Comparison of ENCODE assay signal across 17 cellular contexts in genomic region chr9:20269620-20270019, GRCh38.
DNase-seq lines count a peak whose midpoint lies in the region; TF ChIP-seq lines count a peak whose summit lies in the region.
"Had no signal": no experiment of that assay in that cellular context is flagged by ENCODE, and none has a peak within 500 bp of the region (broad histone marks: within the 10 kb centered on the region; RNA-seq: fewer than 3 reads in every experiment).

No MANE protein-coding gene starts in this region.

- in situ Hi-C loops in KBM-7 (cut with MboI; ENCODE audit: low pct_unique_long_range_greater_than_20kb, low sequenced_read_pairs), result no loop called here

- H3K27ac Mint-ChIP-seq in osteocyte (ENCODE audit: unreplicated experiment), result no peak overlapping the region
- H3K27ac Mint-ChIP-seq: CD8-positive, alpha-beta T cell; HFFc6 had no signal

- H3K27me3 Mint-ChIP-seq in osteocyte (ENCODE audit: unreplicated experiment), result peaks cover 3% of the 10 kb centered on the region

- H3K9me3 Mint-ChIP-seq in osteocyte (ENCODE audit: unreplicated experiment), result peaks cover 4% of the 10 kb centered on the region

- no peak for TF ChIP-seq CTCF in RWPE1 (conservative IDR thresholded peaks at IDR 0.05; ENCODE audit: low read depth)
- no peak for TF ChIP-seq CTCF in osteocyte (IDR thresholded peaks at IDR 0.05)

- no peaks in the 10 kb centered on the region for H3K36me3 Mint-ChIP-seq in osteocyte (ENCODE audit: unreplicated experiment)
- H3K36me3 Mint-ChIP-seq: CD8-positive, alpha-beta T cell had no signal

- H3K4me1 Mint-ChIP-seq in osteocyte (ENCODE audit: unreplicated experiment), result no peaks in the 10 kb centered on the region

- DNase-seq in NCI-H2171 treated with DMSO at 0.1 percent for 48 hours (lab: John Stamatoyannopoulos, UW), result peak; percentile 1
- DNase-seq in NCI-H2171 (lab: John Stamatoyannopoulos, UW), result no peak
- DNase-seq in RWPE1 (ENCODE audit: low spot score), result peak; percentile 11
- DNase-seq in epithelial cell of prostate (ENCODE audit: low read depth, low spot score), result peak; percentile 56
- peak; percentile 2 for DNase-seq in kidney glomerular epithelial cell (lab: John Stamatoyannopoulos, UW)
- DNase-seq in osteocyte (ENCODE audit: extremely low spot score, unreplicated experiment), result no peak
- DNase-seq in KBM-7, result no peak
- DNase-seq in COLO829 (ENCODE audit: low spot score), result no peak
- DNase-seq: AML-193; CD8-positive, alpha-beta T cell; COR-L47; GOT3; H7; HFFc6 had no signal

- no peak overlapping the region for H3K4me3 Mint-ChIP-seq in osteocyte (ENCODE audit: unreplicated experiment)
- H3K4me3 Mint-ChIP-seq: CD8-positive, alpha-beta T cell; HFFc6 had no signal

- H3K27ac ChIP-seq in RWPE1 (no peak overlapping the region), epithelial cell of prostate (peak overlapping the region; percentile 60)
- H3K27ac ChIP-seq: 22Rv1, A549, BLaER1 had no signal

- POLR2A ChIA-PET in RWPE1 (lab: Yijun Ruan, JAX; ENCODE audit: low non-redundant PET), result no interaction called here

- CTCF ChIA-PET in RWPE1 (lab: Yijun Ruan, JAX), result no interaction called here

Comparison
In these comparisons a context has a peak if more than half of its experiments do, and no peak if none do; other contexts are left out.
1. DNase-seq: peak in NCI-H2171 treated with DMSO at 0.1 percent for 48 hours (single experiment), RWPE1 (single experiment), epithelial cell of prostate (single experiment) and kidney glomerular epithelial cell (single experiment); none in NCI-H2171 (single experiment), osteocyte (single experiment), KBM-7 (single experiment) and COLO829 (single experiment).